Comparison of ENCODE assay signal across 13 cellular contexts in genomic region chr14:78997811-78998210, GRCh38.
DNase-seq lines count a peak whose midpoint lies in the region; ATAC-seq and TF ChIP-seq lines count a peak whose summit lies in the region.
"Had no signal": no experiment of that assay in that cellular context is flagged by ENCODE, and none has a peak within 500 bp of the region (broad histone marks: within the 10 kb centered on the region; RNA-seq: fewer than 3 reads in every experiment).

No MANE protein-coding gene starts in this region.

- no peak overlapping the region for H3K27ac Mint-ChIP-seq in GM23338

- no peak overlapping the region for H3K4me2 ChIP-seq in GM23338

- H3K4me1 ChIP-seq in psoas muscle (no peaks in the 10 kb centered on the region), GM23338 (ENCODE audit: insufficient read depth) (no peaks in the 10 kb centered on the region)
- H3K4me1 ChIP-seq: left ventricle myocardium inferior, SJSA1 had no signal

- H3F3A ChIP-seq in GM23338 (replicated peaks; ENCODE audit: low read depth) = no peaks in the 10 kb centered on the region

- WGBS in psoas muscle, 3 donors = 52 to 61% (median 54%) methylated on average over 1 of the region's 1 CpG

- no peaks in the 10 kb centered on the region for H3K9me3 Mint-ChIP-seq in GM23338

- intact Hi-C loops in psoas muscle (cut with DNase I) = no loop called here

- no peaks in the 10 kb centered on the region for H3K27me3 ChIP-seq in psoas muscle (ENCODE audit: insufficient read depth in 3 of 3, low read length in 2 of 3)
- no peaks in the 10 kb centered on the region for H3K27me3 ChIP-seq in GM23338 (ENCODE audit: insufficient read depth)
- H3K27me3 ChIP-seq: SJSA1 had no signal

- peaks cover 2% of the 10 kb centered on the region for H3K27me3 Mint-ChIP-seq in GM23338 (ENCODE audit: insufficient read depth, low read depth, poor library complexity)

- H3K4me3 Mint-ChIP-seq in GM23338 = no peak overlapping the region

- no peak overlapping the region for H3K27ac ChIP-seq in psoas muscle
- H3K27ac ChIP-seq in GM23338 (ENCODE audit: low read depth) = no peak overlapping the region
- H3K27ac ChIP-seq: left ventricle myocardium inferior, SJSA1 had no signal

- H2AFZ ChIP-seq in GM23338 = no peak overlapping the region

- TF ChIP-seq CTCF in astrocyte of the cerebellum (IDR thresholded peaks at IDR 0.05; ENCODE audit: low read depth, low read length, missing control alignments) (no peak), psoas muscle (IDR thresholded peaks at IDR 0.05) (no peak), GM23338 (conservative IDR thresholded peaks at IDR 0.05; ENCODE audit: low read depth in 2 of 2) (no peak)

- no peaks in the 10 kb centered on the region for H4K20me1 ChIP-seq in GM23338 (replicated peaks; ENCODE audit: insufficient read depth)

- in situ Hi-C loops in astrocyte of the cerebellum (cut with HindIII; ENCODE audit: low sequenced_read_pairs) = loop anchor here (25.0 kb wide), 1 partner anchor 564 kb away; no protein-coding TSS in a partner anchor

- no peaks in the 10 kb centered on the region for H3K9me2 ChIP-seq in GM23338 (ENCODE audit: insufficient read depth)

- H3K9me3 ChIP-seq in psoas muscle = no peaks in the 10 kb centered on the region
- H3K9me3 ChIP-seq: left ventricle myocardium inferior, SJSA1 had no signal

- H3K36me3 ChIP-seq in psoas muscle (ENCODE audit: insufficient read depth in 1 of 2, low read depth in 1 of 2) (no peaks in the 10 kb centered on the region), GM23338 (ENCODE audit: insufficient read depth) (no peaks in the 10 kb centered on the region)
- H3K36me3 ChIP-seq: left ventricle myocardium inferior, SJSA1 had no signal

- H3K79me2 ChIP-seq in GM23338 (replicated peaks; ENCODE audit: insufficient read depth) = no peaks in the 10 kb centered on the region

- H3K4me3 ChIP-seq in astrocyte of the cerebellum (ENCODE audit: low read depth, low read length) (no peak overlapping the region), psoas muscle (no peak overlapping the region), GM23338 (no peak overlapping the region)
- H3K4me3 ChIP-seq: left ventricle myocardium inferior, SJSA1 had no signal

- ATAC-seq in psoas muscle (no peak), GM23338 (no peak), HG03457 (IDR thresholded peaks at IDR 0.05; ENCODE audit: unreplicated experiment) (no peak)
- ATAC-seq: stimulated activated naive CD8-positive, alpha-beta T cell treated with anti-CD3 and anti-CD28 coated beads, Interleukin-15, Interleukin-2, amounts not matched to agents 100 U/mL and 50 U/mL, for 24 hours had no signal

- DNase-seq in DMS153 treated with DMSO at 0.1 percent for 48 hours (lab: John Stamatoyannopoulos, UW; ENCODE audit: unreplicated experiment) (peak; percentile 17), NCI-H128 (lab: John Stamatoyannopoulos, UW; ENCODE audit: unreplicated experiment) (peak; percentile 36), astrocyte of the cerebellum (ENCODE audit: low read depth) (peak; percentile 68), left kidney (ENCODE audit: low read depth, low spot score) (peak; percentile 54), psoas muscle (no peak), GM23338 (ENCODE audit: low spot score) (no peak), KG1 (lab: John Stamatoyannopoulos, UW) (no peak)
- DNase-seq: activated CD4-positive, CD25-positive, alpha-beta regulatory T cell treated with anti-CD3 and anti-CD28 coated beads, Interleukin-2, amount 50 U/mL, for 72 hours; left ventricle myocardium inferior; NCI-H526; stimulated activated naive CD8-positive, alpha-beta T cell treated with anti-CD3 and anti-CD28 coated beads, Interleukin-15, Interleukin-2, amounts not matched to agents 100 U/mL and 50 U/mL, for 24 hours had no signal

- H3K36me3 Mint-ChIP-seq in GM23338 (ENCODE audit: low read depth) = no peaks in the 10 kb centered on the region

- peaks cover 5% of the 10 kb centered on the region; the same call in 1 of the 3 replicates for H3K4me1 Mint-ChIP-seq in GM23338

TF ChIP-seq in GM23338, 12 proteins besides CTCF, POLR2A, EP300 and RAD21:
- no peak for TF ChIP-seq EZH2 (IDR thresholded peaks at IDR 0.05; ENCODE audit: low read depth, unreplicated experiment)

Comparison
In these comparisons a context has a peak if more than half of its experiments do, and no peak if none do; other contexts are left out.
1. DNase-seq: peak in DMS153 treated with DMSO at 0.1 percent for 48 hours (single experiment), NCI-H128 (single experiment), astrocyte of the cerebellum (single experiment) and left kidney (single experiment); none in psoas muscle (0 of 2), GM23338 (single experiment) and KG1 (single experiment).